21 cellular contexts compared by ENCODE assay signal in genomic region chr6:159894991-159895390, GRCh38. TPM values are rescaled to one million over a fixed set of nuclear protein-coding genes. Genes with fewer than 3 reads are reported as not detected.
"Had no signal": no experiment of that assay in that cellular context is flagged by ENCODE, and none has a peak within 500 bp of the region (broad histone marks: within the 10 kb centered on the region; RNA-seq: fewer than 3 reads in every experiment).

No MANE protein-coding gene starts in this region.

- ATAC-seq: HepG2 had no signal

- H3K4me3 ChIP-seq: SJSA1, SK-N-MC had no signal

- H3K27ac ChIP-seq: SJSA1, SK-N-MC had no signal

- H3K9me3 ChIP-seq: SJSA1 had no signal

- DNase-seq: IMR-90, Karpas-422, KG1, MM.1S, NCI-H1092 treated with DMSO at 0.1 percent for 48 hours, NCI-H1436, NCI-H187, NCI-H2029 treated with DMSO at 0.1 percent for 48 hours, NCI-H2171 treated with DMSO at 0.1 percent for 48 hours, NCI-H345, NCI-H446 treated with DMSO at 0.1 percent for 48 hours, NCI-H510A treated with DMSO at 0.1 percent for 48 hours, NCI-H69, NCI-H774, Right ventricle myocardium superior, RPMI8226, SIG-M5 had no signal

- H3K36me3 ChIP-seq: SJSA1 had no signal

RNA-seq across cellular contexts. Expression of gene MAS1, which starts 4.2 kb away (rescaled TPM):
- total RNA-seq: HepG2, HT1080, IMR-90, Right ventricle myocardium superior, SJSA1 had no signal
- polyA plus RNA-seq: HepG2 had no signal
